1 cellular context compared by ENCODE assay signal in the genomic region with DNA sequence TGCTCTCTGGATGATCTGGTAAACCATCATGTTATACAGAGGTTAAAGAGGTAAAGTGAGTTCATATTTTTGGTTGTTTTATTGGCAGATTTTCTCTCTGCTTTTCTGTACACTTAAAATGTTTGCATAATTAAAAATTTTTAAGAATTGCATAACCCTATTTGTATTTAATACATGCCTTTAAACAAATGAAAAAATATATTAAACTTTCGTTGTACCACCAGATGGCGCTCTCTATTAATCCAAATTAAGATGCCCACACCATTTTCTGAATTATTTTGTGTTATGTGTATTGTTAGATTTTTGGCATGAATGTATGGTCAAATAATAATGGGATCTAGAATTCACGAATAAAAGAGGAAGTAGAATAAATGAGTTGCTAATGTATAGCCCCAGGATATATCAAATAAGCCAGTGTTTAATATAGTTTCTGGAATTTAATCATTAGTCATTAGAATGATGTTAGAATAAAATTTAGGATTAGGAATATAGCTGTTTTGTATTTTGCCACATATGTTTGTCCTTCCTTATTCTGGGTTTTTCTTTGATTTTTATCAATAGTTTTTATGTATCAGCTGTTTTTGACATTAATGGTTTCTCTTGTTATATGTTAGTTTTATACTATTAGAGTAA.
TF ChIP-seq lines count a peak whose summit lies in the region.

No MANE protein-coding gene starts in this region.

TF ChIP-seq in GM23338, 12 proteins besides CTCF, POLR2A, EP300 and RAD21 (continued from another document):
- TF ChIP-seq, protein P1, sequence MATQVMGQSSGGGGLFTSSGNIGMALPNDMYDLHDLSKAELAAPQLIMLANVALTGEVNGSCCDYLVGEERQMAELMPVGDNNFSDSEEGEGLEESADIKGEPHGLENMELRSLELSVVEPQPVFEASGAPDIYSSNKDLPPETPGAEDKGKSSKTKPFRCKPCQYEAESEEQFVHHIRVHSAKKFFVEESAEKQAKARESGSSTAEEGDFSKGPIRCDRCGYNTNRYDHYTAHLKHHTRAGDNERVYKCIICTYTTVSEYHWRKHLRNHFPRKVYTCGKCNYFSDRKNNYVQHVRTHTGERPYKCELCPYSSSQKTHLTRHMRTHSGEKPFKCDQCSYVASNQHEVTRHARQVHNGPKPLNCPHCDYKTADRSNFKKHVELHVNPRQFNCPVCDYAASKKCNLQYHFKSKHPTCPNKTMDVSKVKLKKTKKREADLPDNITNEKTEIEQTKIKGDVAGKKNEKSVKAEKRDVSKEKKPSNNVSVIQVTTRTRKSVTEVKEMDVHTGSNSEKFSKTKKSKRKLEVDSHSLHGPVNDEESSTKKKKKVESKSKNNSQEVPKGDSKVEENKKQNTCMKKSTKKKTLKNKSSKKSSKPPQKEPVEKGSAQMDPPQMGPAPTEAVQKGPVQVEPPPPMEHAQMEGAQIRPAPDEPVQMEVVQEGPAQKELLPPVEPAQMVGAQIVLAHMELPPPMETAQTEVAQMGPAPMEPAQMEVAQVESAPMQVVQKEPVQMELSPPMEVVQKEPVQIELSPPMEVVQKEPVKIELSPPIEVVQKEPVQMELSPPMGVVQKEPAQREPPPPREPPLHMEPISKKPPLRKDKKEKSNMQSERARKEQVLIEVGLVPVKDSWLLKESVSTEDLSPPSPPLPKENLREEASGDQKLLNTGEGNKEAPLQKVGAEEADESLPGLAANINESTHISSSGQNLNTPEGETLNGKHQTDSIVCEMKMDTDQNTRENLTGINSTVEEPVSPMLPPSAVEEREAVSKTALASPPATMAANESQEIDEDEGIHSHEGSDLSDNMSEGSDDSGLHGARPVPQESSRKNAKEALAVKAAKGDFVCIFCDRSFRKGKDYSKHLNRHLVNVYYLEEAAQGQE (IDR thresholded peaks at IDR 0.05; ENCODE audit: unreplicated experiment), result no peak
- no peak for TF ChIP-seq JUNB (IDR thresholded peaks at IDR 0.05; ENCODE audit: unreplicated experiment)
- no peak for TF ChIP-seq STAT1 (IDR thresholded peaks at IDR 0.05; ENCODE audit: unreplicated experiment)
- no peak for TF ChIP-seq ZNF114 (CRISPR knock-in tag; IDR thresholded peaks at IDR 0.05)
- TF ChIP-seq, protein P2, sequence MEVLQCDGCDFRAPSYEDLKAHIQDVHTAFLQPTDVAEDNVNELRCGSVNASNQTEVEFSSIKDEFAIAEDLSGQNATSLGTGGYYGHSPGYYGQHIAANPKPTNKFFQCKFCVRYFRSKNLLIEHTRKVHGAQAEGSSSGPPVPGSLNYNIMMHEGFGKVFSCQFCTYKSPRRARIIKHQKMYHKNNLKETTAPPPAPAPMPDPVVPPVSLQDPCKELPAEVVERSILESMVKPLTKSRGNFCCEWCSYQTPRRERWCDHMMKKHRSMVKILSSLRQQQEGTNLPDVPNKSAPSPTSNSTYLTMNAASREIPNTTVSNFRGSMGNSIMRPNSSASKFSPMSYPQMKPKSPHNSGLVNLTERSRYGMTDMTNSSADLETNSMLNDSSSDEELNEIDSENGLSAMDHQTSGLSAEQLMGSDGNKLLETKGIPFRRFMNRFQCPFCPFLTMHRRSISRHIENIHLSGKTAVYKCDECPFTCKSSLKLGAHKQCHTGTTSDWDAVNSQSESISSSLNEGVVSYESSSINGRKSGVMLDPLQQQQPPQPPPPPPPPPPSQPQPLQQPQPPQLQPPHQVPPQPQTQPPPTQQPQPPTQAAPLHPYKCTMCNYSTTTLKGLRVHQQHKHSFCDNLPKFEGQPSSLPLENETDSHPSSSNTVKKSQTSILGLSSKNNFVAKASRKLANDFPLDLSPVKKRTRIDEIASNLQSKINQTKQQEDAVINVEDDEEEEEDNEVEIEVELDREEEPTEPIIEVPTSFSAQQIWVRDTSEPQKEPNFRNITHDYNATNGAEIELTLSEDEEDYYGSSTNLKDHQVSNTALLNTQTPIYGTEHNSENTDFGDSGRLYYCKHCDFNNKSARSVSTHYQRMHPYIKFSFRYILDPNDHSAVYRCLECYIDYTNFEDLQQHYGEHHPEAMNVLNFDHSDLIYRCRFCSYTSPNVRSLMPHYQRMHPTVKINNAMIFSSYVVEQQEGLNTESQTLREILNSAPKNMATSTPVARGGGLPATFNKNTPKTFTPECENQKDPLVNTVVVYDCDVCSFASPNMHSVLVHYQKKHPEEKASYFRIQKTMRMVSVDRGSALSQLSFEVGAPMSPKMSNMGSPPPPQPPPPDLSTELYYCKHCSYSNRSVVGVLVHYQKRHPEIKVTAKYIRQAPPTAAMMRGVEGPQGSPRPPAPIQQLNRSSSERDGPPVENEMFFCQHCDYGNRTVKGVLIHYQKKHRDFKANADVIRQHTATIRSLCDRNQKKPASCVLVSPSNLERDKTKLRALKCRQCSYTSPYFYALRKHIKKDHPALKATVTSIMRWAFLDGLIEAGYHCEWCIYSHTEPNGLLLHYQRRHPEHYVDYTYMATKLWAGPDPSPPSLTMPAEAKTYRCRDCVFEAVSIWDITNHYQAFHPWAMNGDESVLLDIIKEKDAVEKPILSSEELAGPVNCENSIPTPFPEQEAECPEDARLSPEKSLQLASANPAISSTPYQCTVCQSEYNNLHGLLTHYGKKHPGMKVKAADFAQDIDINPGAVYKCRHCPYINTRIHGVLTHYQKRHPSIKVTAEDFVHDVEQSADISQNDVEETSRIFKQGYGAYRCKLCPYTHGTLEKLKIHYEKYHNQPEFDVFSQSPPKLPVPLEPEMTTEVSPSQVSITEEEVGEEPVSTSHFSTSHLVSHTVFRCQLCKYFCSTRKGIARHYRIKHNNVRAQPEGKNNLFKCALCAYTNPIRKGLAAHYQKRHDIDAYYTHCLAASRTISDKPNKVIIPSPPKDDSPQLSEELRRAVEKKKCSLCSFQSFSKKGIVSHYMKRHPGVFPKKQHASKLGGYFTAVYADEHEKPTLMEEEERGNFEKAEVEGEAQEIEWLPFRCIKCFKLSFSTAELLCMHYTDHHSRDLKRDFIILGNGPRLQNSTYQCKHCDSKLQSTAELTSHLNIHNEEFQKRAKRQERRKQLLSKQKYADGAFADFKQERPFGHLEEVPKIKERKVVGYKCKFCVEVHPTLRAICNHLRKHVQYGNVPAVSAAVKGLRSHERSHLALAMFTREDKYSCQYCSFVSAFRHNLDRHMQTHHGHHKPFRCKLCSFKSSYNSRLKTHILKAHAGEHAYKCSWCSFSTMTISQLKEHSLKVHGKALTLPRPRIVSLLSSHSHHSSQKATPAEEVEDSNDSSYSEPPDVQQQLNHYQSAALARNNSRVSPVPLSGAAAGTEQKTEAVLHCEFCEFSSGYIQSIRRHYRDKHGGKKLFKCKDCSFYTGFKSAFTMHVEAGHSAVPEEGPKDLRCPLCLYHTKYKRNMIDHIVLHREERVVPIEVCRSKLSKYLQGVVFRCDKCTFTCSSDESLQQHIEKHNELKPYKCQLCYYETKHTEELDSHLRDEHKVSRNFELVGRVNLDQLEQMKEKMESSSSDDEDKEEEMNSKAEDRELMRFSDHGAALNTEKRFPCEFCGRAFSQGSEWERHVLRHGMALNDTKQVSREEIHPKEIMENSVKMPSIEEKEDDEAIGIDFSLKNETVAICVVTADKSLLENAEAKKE (CRISPR knock-in tag; IDR thresholded peaks at IDR 0.05), result no peak
- no peak for TF ChIP-seq NANOG (IDR thresholded peaks at IDR 0.05; ENCODE audit: borderline replicate concordance)
- no peak for TF ChIP-seq POLR2AphosphoS5 (IDR thresholded peaks at IDR 0.05; ENCODE audit: low read depth)
- no peak for TF ChIP-seq EZH2 (IDR thresholded peaks at IDR 0.05; ENCODE audit: low read depth, unreplicated experiment)
- TF ChIP-seq ETS1 (IDR thresholded peaks at IDR 0.05), result no peak
TF ChIP-seq in GM23338: peak in this region for 0.
